Comparison of ENCODE assay signal across 8 cellular contexts in genomic region chr3:128714887-128715496, GRCh38. TPM values are rescaled to one million over a fixed set of nuclear protein-coding genes. Genes with fewer than 3 reads are reported as not detected.
DNase-seq lines count a peak whose midpoint lies in the region; ATAC-seq, FAIRE-seq and TF ChIP-seq lines count a peak whose summit lies in the region.
"Had no signal": no experiment of that assay in that cellular context is flagged by ENCODE, and none has a peak within 500 bp of the region (broad histone marks: within the 10 kb centered on the region; RNA-seq: fewer than 3 reads in every experiment).

No MANE protein-coding gene starts in this region.

- no peak for TF ChIP-seq CTCF in osteoblast (IDR thresholded peaks at IDR 0.05; ENCODE audit: extremely low read depth, low read depth, low read length)

- FAIRE-seq in GM12892 (lab: Jason Lieb, UNC): peak; percentile 78
- FAIRE-seq: RCC 7860 had no signal

- H3K4me2 ChIP-seq in osteoblast (ENCODE audit: insufficient read depth, low read length): no peak overlapping the region

- H3K4me3 ChIP-seq in osteoblast (ENCODE audit: insufficient read depth, low read length) (no peak overlapping the region), HAP-1 (no peak overlapping the region)

- H3K27ac ChIP-seq in osteoblast (ENCODE audit: low read depth, low read length): no peak overlapping the region

- peaks cover 3% of the 10 kb centered on the region for H4K20me1 ChIP-seq in osteoblast (ENCODE audit: insufficient read depth, low read length)

- ATAC-seq in GM21515 (IDR thresholded peaks at IDR 0.05; ENCODE audit: unreplicated experiment): no peak
- no peak for ATAC-seq in HG02885 (IDR thresholded peaks at IDR 0.05; ENCODE audit: poor library complexity, unreplicated experiment)

- in situ Hi-C loops in HAP-1 (cut with MboI; ENCODE audit: low sequenced_read_pairs): no loop called here

- no peaks in the 10 kb centered on the region for H3K36me3 ChIP-seq in osteoblast (ENCODE audit: insufficient read depth, low read length)
- H3K36me3 ChIP-seq in HAP-1 (replicated peaks): no peaks in the 10 kb centered on the region

- H3K79me2 ChIP-seq in osteoblast (ENCODE audit: insufficient read depth, low read length): no peaks in the 10 kb centered on the region

- H3K27me3 ChIP-seq in osteoblast (ENCODE audit: insufficient read depth, low read length) (peaks cover 6% of the 10 kb centered on the region), HAP-1 (ENCODE audit: low read depth) (no peaks in the 10 kb centered on the region)

- H3K9me3 ChIP-seq in osteoblast (ENCODE audit: low read depth, low read length): no peaks in the 10 kb centered on the region
- H3K9me3 ChIP-seq in HAP-1: no peaks in the 10 kb centered on the region

- H2AFZ ChIP-seq in osteoblast (ENCODE audit: low read length): no peak overlapping the region

- DNase-seq in GM12892 (ENCODE audit: insufficient read length) (no peak), NOMO-1 treated with DMSO at 0.1 percent for 48 hours (lab: John Stamatoyannopoulos, UW; ENCODE audit: unreplicated experiment) (peak; percentile 82), osteoblast (ENCODE audit: insufficient read length, low spot score, missing footprints) (peak; percentile 53), HAP-1 (ENCODE audit: low spot score in 2 of 2) (no peak)
- peak; percentile 40 to 51 for DNase-seq in activated T-cell treated with anti-CD3 and anti-CD28 coated beads, Interleukin-2, amount 50 U/mL, for 48 hours

- no peaks in the 10 kb centered on the region for H3K4me1 ChIP-seq in osteoblast (ENCODE audit: insufficient read depth, low read length)
- no peaks in the 10 kb centered on the region for H3K4me1 ChIP-seq in HAP-1

- no peak for TF ChIP-seq POLR2A in GM12892 (IDR thresholded peaks at IDR 0.05; ENCODE audit: low read depth, low read length)

RNA-seq across cellular contexts. Expression of gene RAB7A, which starts 11.0 kb away (rescaled TPM):
- 102 TPM for polyA plus RNA-seq in GM12892 (2012; ENCODE audit: missing spikeins)
- 86.0 and 86.1 TPM in 2 replicates for total RNA-seq in osteoblast

Comparison
In these comparisons a context has a peak if more than half of its experiments do, and no peak if none do; other contexts are left out.
1. DNase-seq: peak in NOMO-1 treated with DMSO at 0.1 percent for 48 hours (single experiment), activated T-cell treated with anti-CD3 and anti-CD28 coated beads, Interleukin-2, amount 50 U/mL, for 48 hours (2 of 2) and osteoblast (single experiment); none in GM12892 (single experiment) and HAP-1 (0 of 2).